In the genomic region with DNA sequence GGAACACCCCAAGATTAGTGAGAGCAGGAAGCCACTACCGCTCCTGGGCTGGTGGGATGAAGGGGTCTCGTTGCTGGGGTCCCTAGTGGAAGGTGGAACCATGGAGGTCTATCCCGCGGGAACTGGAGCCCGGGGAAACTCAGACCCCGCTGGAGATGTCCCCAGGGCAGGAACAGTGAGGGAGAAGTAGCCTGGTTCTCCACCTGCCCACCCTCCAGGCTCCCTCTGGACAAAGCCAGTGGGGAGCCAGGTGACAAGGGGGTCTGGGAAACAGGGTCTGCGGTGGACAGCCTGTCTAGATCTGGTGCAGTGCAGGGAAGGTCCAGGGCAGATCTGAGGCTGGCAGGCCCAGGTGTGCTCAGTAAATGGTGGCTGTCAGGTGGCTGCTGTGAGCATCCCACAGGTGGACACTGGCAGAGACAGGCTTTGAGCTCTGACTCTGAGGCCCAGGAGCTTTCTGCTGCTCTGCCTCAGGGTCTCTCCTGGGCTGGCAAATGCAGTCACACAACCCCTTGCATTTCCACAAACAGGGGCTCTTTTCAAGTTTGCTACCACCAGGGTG, we compare ENCODE assay signal across 15 cellular contexts.
DNase-seq lines count a peak whose midpoint lies in the region; ATAC-seq, FAIRE-seq and TF ChIP-seq lines count a peak whose summit lies in the region.
"Had no signal": no experiment of that assay in that cellular context is flagged by ENCODE, and none has a peak within 500 bp of the region (broad histone marks: within the 10 kb centered on the region; RNA-seq: fewer than 3 reads in every experiment).

No MANE protein-coding gene starts in this region.

- peak in 1 of 7 experiments; percentile 46 for DNase-seq in CD8-positive, alpha-beta T cell
- peak; percentile 18 for DNase-seq in H9
- no peak for DNase-seq in activated naive CD8-positive, alpha-beta T cell treated with anti-CD3 and anti-CD28 coated beads, Interleukin-2, amount 50 U/mL, for 24 hours
- DNase-seq in naive thymus-derived CD8-positive, alpha-beta T cell = no peak
- DNase-seq in cerebellum (ENCODE audit: low spot score) = no peak
- DNase-seq in mesenteric fat pad (ENCODE audit: low spot score) = no peak
- no peak for DNase-seq in GM19239 (ENCODE audit: insufficient read length, low spot score)
- DNase-seq: DMS79 treated with DMSO at 0.1 percent for 48 hours; effector memory CD8-positive, alpha-beta T cell; left lung; NCI-H774; spleen; upper lobe of left lung had no signal

- peaks cover 70% of the 10 kb centered on the region for H3K4me1 Mint-ChIP-seq in CD8-positive, alpha-beta T cell (ENCODE audit: low read depth)
- peaks cover 0 to 2% of the 10 kb centered on the region in 2 experiments; a peak in 1 of 4 replicates for H3K4me1 Mint-ChIP-seq in H9
- H3K4me1 Mint-ChIP-seq in activated naive CD8-positive, alpha-beta T cell treated with anti-CD3 and anti-CD28 coated beads, Interleukin-2, amount 50 U/mL, for 24 hours = peaks cover 68% of the 10 kb centered on the region
- H3K4me1 Mint-ChIP-seq in naive thymus-derived CD8-positive, alpha-beta T cell = peaks cover 29 to 87% (median 77%) of the 10 kb centered on the region in 4 donors

- no peak overlapping the region for H3K4me3 Mint-ChIP-seq in CD8-positive, alpha-beta T cell
- no peak overlapping the region for H3K4me3 Mint-ChIP-seq in H9
- peak overlapping the region; percentile 22 for H3K4me3 Mint-ChIP-seq in activated naive CD8-positive, alpha-beta T cell treated with anti-CD3 and anti-CD28 coated beads, Interleukin-2, amount 50 U/mL, for 24 hours
- H3K4me3 Mint-ChIP-seq in naive thymus-derived CD8-positive, alpha-beta T cell = peak overlapping the region in 8 of 10 donors; percentile 35 to 78 (median 67)
- H3K4me3 Mint-ChIP-seq: stimulated activated effector memory CD8-positive, alpha-beta T cell treated with anti-CD3 and anti-CD28 coated beads, Interleukin-12 subunit alpha, Interleukin-12 subunit beta, amount 100 ng/mL, for 72 hours had no signal

- no peak overlapping the region for H2BK12ac ChIP-seq in H9 (ENCODE audit: insufficient read length, low read depth, low read length)

- H4K8ac ChIP-seq in H9 (replicated peaks; ENCODE audit: insufficient read length, low read depth, low read length) = no peak overlapping the region

- H3K4ac ChIP-seq in H9 (ENCODE audit: low read depth, low read length) = no peak overlapping the region

- H4K20me1 ChIP-seq in H9 (ENCODE audit: control insufficient read depth, insufficient read depth, insufficient read length) = no peaks in the 10 kb centered on the region
- H4K20me1 ChIP-seq: BLaER1 treated with 17β-estradiol and CSF1 and Interleukin-3, amounts not matched to agents 10 nM and 100 nM had no signal

- H3K9me3 ChIP-seq in CD8-positive, alpha-beta T cell (ENCODE audit: low read length) = no peaks in the 10 kb centered on the region
- H3K9me3 ChIP-seq in H9 (ENCODE audit: control insufficient read depth, low read depth, low read length) = no peaks in the 10 kb centered on the region
- H3K9me3 ChIP-seq: left lung, upper lobe of left lung had no signal

- no peak overlapping the region for H4K91ac ChIP-seq in H9 (ENCODE audit: insufficient read length, low read depth, low read length)

- no peaks in the 10 kb centered on the region for H3K36me3 Mint-ChIP-seq in CD8-positive, alpha-beta T cell
- H3K36me3 Mint-ChIP-seq in H9 (ENCODE audit: insufficient read depth in 1 of 3, low read depth in 3 of 3) = no peaks in the 10 kb centered on the region; a peak in 1 of 7 replicates
- no peaks in the 10 kb centered on the region for H3K36me3 Mint-ChIP-seq in activated naive CD8-positive, alpha-beta T cell treated with anti-CD3 and anti-CD28 coated beads, Interleukin-2, amount 50 U/mL, for 24 hours (ENCODE audit: low read depth)
- H3K36me3 Mint-ChIP-seq in naive thymus-derived CD8-positive, alpha-beta T cell = no peaks in the 10 kb centered on the region
- H3K36me3 Mint-ChIP-seq: stimulated activated effector memory CD8-positive, alpha-beta T cell treated with anti-CD3 and anti-CD28 coated beads, Interleukin-12 subunit alpha, Interleukin-12 subunit beta, amount 100 ng/mL, for 72 hours had no signal

- intact Hi-C loops in CD8-positive, alpha-beta T cell (cut with DNase I, micrococcal nuclease) = loop anchor here in 1 of 2 experiments (5.0 kb wide), 1 partner anchor 39 kb away; no protein-coding TSS in a partner anchor

- H3K4me3 ChIP-seq in CD8-positive, alpha-beta T cell (ENCODE audit: low read depth, low read length) = no peak overlapping the region
- H3K4me3 ChIP-seq: BLaER1 treated with 17β-estradiol and CSF1 and Interleukin-3, amounts not matched to agents 10 nM and 100 nM; left lung; spleen; upper lobe of left lung had no signal

- H3K27ac ChIP-seq in CD8-positive, alpha-beta T cell (ENCODE audit: low read depth, low read length) = peak overlapping the region; percentile 22
- H3K27ac ChIP-seq in H9 (ENCODE audit: insufficient read length, low read depth, low read length) = no peak overlapping the region
- H3K27ac ChIP-seq: BLaER1 treated with 17β-estradiol and CSF1 and Interleukin-3, amounts not matched to agents 10 nM and 100 nM; upper lobe of left lung had no signal

- no peak for ATAC-seq in CD8-positive, alpha-beta T cell
- no peak for ATAC-seq in activated naive CD8-positive, alpha-beta T cell treated with anti-CD3 and anti-CD28 coated beads, Interleukin-2, amount 50 U/mL, for 24 hours
- ATAC-seq in naive thymus-derived CD8-positive, alpha-beta T cell = no peak

- H3K27me3 ChIP-seq in CD8-positive, alpha-beta T cell (ENCODE audit: insufficient read depth, low read length) = no peaks in the 10 kb centered on the region
- H3K27me3 ChIP-seq in H9 (ENCODE audit: insufficient read depth, low read length) = 0 out of 2 replicates have a peak, but pooled peaks cover 3% of the 10 kb centered on the region
- H3K27me3 ChIP-seq: BLaER1 treated with 17β-estradiol and CSF1 and Interleukin-3, amounts not matched to agents 10 nM and 100 nM; left lung; upper lobe of left lung had no signal

- no peaks in the 10 kb centered on the region for H3K79me1 ChIP-seq in H9 (ENCODE audit: insufficient read depth, low read depth, low read length, poor library complexity, severe bottlenecking)

- no peak overlapping the region for H3K23ac ChIP-seq in H9 (ENCODE audit: insufficient read length, low read depth, low read length)

- H2BK20ac ChIP-seq in H9 (ENCODE audit: low read depth, low read length, poor library complexity, severe bottlenecking) = no peak overlapping the region

- H2BK5ac ChIP-seq in H9 (ENCODE audit: insufficient read length, low read length) = no peak overlapping the region

- no peaks in the 10 kb centered on the region for H3K27me3 Mint-ChIP-seq in CD8-positive, alpha-beta T cell (ENCODE audit: low read depth)
- peaks cover 10% of the 10 kb centered on the region for H3K27me3 Mint-ChIP-seq in H9 (ENCODE audit: low read depth)
- H3K27me3 Mint-ChIP-seq in activated naive CD8-positive, alpha-beta T cell treated with anti-CD3 and anti-CD28 coated beads, Interleukin-2, amount 50 U/mL, for 24 hours = peaks cover 6% of the 10 kb centered on the region
- H3K27me3 Mint-ChIP-seq in naive thymus-derived CD8-positive, alpha-beta T cell = no peaks in the 10 kb centered on the region

- H3T11ph ChIP-seq in H9 (ENCODE audit: low read length) = no peak overlapping the region

- H2AK5ac ChIP-seq in H9 (ENCODE audit: insufficient read length, low read length) = no peak overlapping the region

- CTCF ChIA-PET in CD8-positive, alpha-beta T cell (lab: Charles Lee) = no interaction called here

- TF ChIP-seq CTCF in CD8-positive, alpha-beta T cell (IDR thresholded peaks at IDR 0.05) = no peak
- TF ChIP-seq CTCF in H9 (conservative IDR thresholded peaks at IDR 0.05) = no peak

- no peak overlapping the region for H2BK120ac ChIP-seq in H9 (ENCODE audit: low read depth, low read length, poor library complexity, severe bottlenecking)

- no peak overlapping the region for H3K18ac ChIP-seq in H9 (ENCODE audit: insufficient read length, low read depth, low read length)

- no peak overlapping the region for H3K56ac ChIP-seq in H9 (ENCODE audit: insufficient read length, low read depth, low read length)

- no peak overlapping the region for H3K9ac ChIP-seq in H9 (ENCODE audit: extremely low read depth, insufficient read length, low read length)
- H3K9ac ChIP-seq: BLaER1 treated with 17β-estradiol and CSF1 and Interleukin-3, amounts not matched to agents 10 nM and 100 nM had no signal

- H3K79me2 ChIP-seq in H9 (ENCODE audit: insufficient read depth, low read length) = no peaks in the 10 kb centered on the region

- no peak overlapping the region for H2BK15ac ChIP-seq in H9 (ENCODE audit: low read depth, low read length)

- no peak for FAIRE-seq in GM19239 (lab: Jason Lieb, UNC)

- peak overlapping the region; percentile 80 for H3K27ac Mint-ChIP-seq in CD8-positive, alpha-beta T cell
- H3K27ac Mint-ChIP-seq in H9 = no peak overlapping the region; a peak in 1 of 7 replicates
- H3K27ac Mint-ChIP-seq in activated naive CD8-positive, alpha-beta T cell treated with anti-CD3 and anti-CD28 coated beads, Interleukin-2, amount 50 U/mL, for 24 hours = peak overlapping the region; percentile 73
- H3K27ac Mint-ChIP-seq in naive thymus-derived CD8-positive, alpha-beta T cell = peak overlapping the region; percentile 82 to 98 (median 92)
- H3K27ac Mint-ChIP-seq: stimulated activated effector memory CD8-positive, alpha-beta T cell treated with anti-CD3 and anti-CD28 coated beads, Interleukin-12 subunit alpha, Interleukin-12 subunit beta, amount 100 ng/mL, for 72 hours had no signal

- H3K9me3 Mint-ChIP-seq in CD8-positive, alpha-beta T cell = peaks cover 3% of the 10 kb centered on the region
- no peaks in the 10 kb centered on the region for H3K9me3 Mint-ChIP-seq in H9
- peaks cover 3% of the 10 kb centered on the region for H3K9me3 Mint-ChIP-seq in activated naive CD8-positive, alpha-beta T cell treated with anti-CD3 and anti-CD28 coated beads, Interleukin-2, amount 50 U/mL, for 24 hours
- H3K9me3 Mint-ChIP-seq in naive thymus-derived CD8-positive, alpha-beta T cell = peaks cover 0 to 6% (median 2%) of the 10 kb centered on the region in 9 donors
- H3K9me3 Mint-ChIP-seq: effector memory CD8-positive, alpha-beta T cell; stimulated activated effector memory CD8-positive, alpha-beta T cell treated with anti-CD3 and anti-CD28 coated beads, Interleukin-12 subunit alpha, Interleukin-12 subunit beta, amount 100 ng/mL, for 72 hours had no signal

- no peak overlapping the region for H2AFZ ChIP-seq in H9 (ENCODE audit: low read length)

- no peak overlapping the region for H4K5ac ChIP-seq in H9 (ENCODE audit: insufficient read length, low read depth, low read length)

- no peaks in the 10 kb centered on the region for H3K23me2 ChIP-seq in H9 (ENCODE audit: insufficient read length, low read depth, low read length, poor library complexity, severe bottlenecking)

- no peak overlapping the region for H3K4me2 ChIP-seq in H9 (ENCODE audit: insufficient read depth, insufficient read length, low read length)
- H3K4me2 ChIP-seq: BLaER1 treated with 17β-estradiol and CSF1 and Interleukin-3, amounts not matched to agents 10 nM and 100 nM had no signal

- POLR2A ChIA-PET in CD8-positive, alpha-beta T cell (lab: Charles Lee) = no interaction called here
- POLR2A ChIA-PET in naive thymus-derived CD8-positive, alpha-beta T cell (lab: Charles Lee) = interaction anchor here (1.6 kb wide), 1 partner anchor 88 kb away, joined by 4 read pairs; a partner anchor contains a TSS

- WGBS in H9 (ENCODE audit: extremely low coverage, insufficient read length, low lambda C conversion rate) = no CpG with 5 or more reads among the region's 7 CpGs

- no peaks in the 10 kb centered on the region for H3K36me3 ChIP-seq in CD8-positive, alpha-beta T cell (ENCODE audit: insufficient read depth, low read length)
- H3K36me3 ChIP-seq: BLaER1 treated with 17β-estradiol and CSF1 and Interleukin-3, amounts not matched to agents 10 nM and 100 nM; left lung; spleen; upper lobe of left lung had no signal

- H3K4me1 ChIP-seq in CD8-positive, alpha-beta T cell (ENCODE audit: insufficient read depth, low read length) = peaks cover 66% of the 10 kb centered on the region
- no peaks in the 10 kb centered on the region for H3K4me1 ChIP-seq in H9 (ENCODE audit: insufficient read depth, low read length)
- H3K4me1 ChIP-seq: left lung, spleen had no signal

- no peak overlapping the region; the same call in 1 of the 2 replicates for H3K14ac ChIP-seq in H9 (ENCODE audit: insufficient read depth, low read length)

Comparison
In these comparisons a context has a peak if more than half of its experiments do, and no peak if none do; other contexts are left out.
1. H3K27ac Mint-ChIP-seq: peak in CD8-positive, alpha-beta T cell (single experiment), activated naive CD8-positive, alpha-beta T cell treated with anti-CD3 and anti-CD28 coated beads, Interleukin-2, amount 50 U/mL, for 24 hours (single experiment) and naive thymus-derived CD8-positive, alpha-beta T cell (10 of 10); none in H9 (0 of 3).
2. H3K4me3 Mint-ChIP-seq: peak in activated naive CD8-positive, alpha-beta T cell treated with anti-CD3 and anti-CD28 coated beads, Interleukin-2, amount 50 U/mL, for 24 hours (single experiment) and naive thymus-derived CD8-positive, alpha-beta T cell (8 of 10); none in CD8-positive, alpha-beta T cell (single experiment) and H9 (0 of 2).